ENCODE assay signal across 21 cellular contexts in the genomic region with DNA sequence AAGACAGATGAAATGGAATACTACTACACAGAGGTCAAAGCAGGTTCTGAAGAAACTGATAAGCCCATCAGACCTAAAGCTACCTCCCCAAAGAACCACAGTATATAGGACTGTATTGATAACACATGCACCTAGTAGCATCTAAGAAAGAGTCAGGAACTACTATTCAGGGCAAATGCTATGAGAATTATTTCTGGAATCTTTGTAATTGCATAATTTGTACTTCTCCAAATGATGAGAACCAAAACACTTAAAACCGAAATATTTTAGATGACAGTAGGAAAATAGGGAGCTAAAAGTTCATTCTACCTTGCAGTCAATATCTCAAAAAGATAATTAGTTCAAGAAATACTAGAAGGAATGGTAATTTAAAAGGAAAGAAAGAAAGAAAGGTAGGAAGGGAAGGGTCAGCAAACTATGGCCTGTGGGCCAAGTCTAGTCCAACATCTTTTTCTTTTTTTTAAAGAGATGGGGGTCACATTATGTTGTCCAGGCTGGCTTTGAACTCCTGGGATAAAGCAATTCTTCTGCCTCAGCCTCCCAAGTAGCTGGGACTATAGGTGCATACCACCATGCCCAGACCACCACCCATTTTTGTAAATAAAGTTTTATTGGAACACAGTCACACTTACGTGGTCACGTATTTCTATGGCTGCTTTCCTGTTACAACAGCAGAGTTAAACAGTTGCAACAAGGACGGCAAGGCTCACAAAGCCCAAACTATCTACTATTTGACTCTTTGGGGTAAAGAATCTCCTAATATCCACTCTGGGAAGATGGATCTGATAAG. TPM values are rescaled to one million over a fixed set of nuclear protein-coding genes. Genes with fewer than 3 reads are reported as not detected.
DNase-seq lines count a peak whose midpoint lies in the region; ATAC-seq, FAIRE-seq and TF ChIP-seq lines count a peak whose summit lies in the region.
"Had no signal": no experiment of that assay in that cellular context is flagged by ENCODE, and none has a peak within 500 bp of the region (broad histone marks: within the 10 kb centered on the region; RNA-seq: fewer than 3 reads in every experiment).

No MANE protein-coding gene starts in this region.

- POLR2A ChIA-PET in A549 (lab: Yijun Ruan, JAX) = no interaction called here
- POLR2A ChIA-PET in GM12878 (lab: Charles Lee) = no interaction called here
- POLR2A ChIA-PET in CD4-positive, alpha-beta memory T cell (lab: Charles Lee; ENCODE audit: partially characterized antibody) = interaction anchor here (2.1 kb wide), 1 partner anchor 23 kb away, joined by 9 read pairs; no protein-coding TSS in a partner anchor

- DNase-seq in A549 (ENCODE audit: low read depth in 1 of 2, low spot score in 1 of 2) = no peak
- no peak for DNase-seq in CD4-positive, CD25-positive, alpha-beta regulatory T cell
- DNase-seq in GM12878 (ENCODE audit: low read depth, low spot score) = no peak
- DNase-seq in stimulated activated naive CD8-positive, alpha-beta T cell treated with anti-CD3 and anti-CD28 coated beads, Interleukin-15, Interleukin-2, amounts not matched to agents 100 U/mL and 50 U/mL, for 24 hours = no peak
- no peak for DNase-seq in activated naive CD4-positive, alpha-beta T cell treated with anti-CD3 and anti-CD28 coated beads for 36 hours
- no peak for DNase-seq in CD4-positive, alpha-beta memory T cell
- DNase-seq: KG1, MG63, NCI-H1105 treated with DMSO at 0.1 percent for 48 hours, NCI-H1694, NCI-H2029 treated with DMSO at 0.1 percent for 48 hours, NCI-H446 treated with DMSO at 0.1 percent for 48 hours, NCI-H526, PC-9 had no signal

- no peak for TF ChIP-seq RAD21 in A549 (conservative IDR thresholded peaks at IDR 0.05 in 1 of 2, IDR thresholded peaks at IDR 0.05 in 1 of 2)
- TF ChIP-seq RAD21 in GM12878 (IDR thresholded peaks at IDR 0.05; ENCODE audit: insufficient read depth, low read depth, low read length) = no peak

- CTCF ChIA-PET in A549 (lab: Yijun Ruan, JAX) (interaction anchor here (0.8 to 1.8 kb wide), 2 partner anchors 12 to 22 kb away, joined by 3 to 4 read pairs; no protein-coding TSS in a partner anchor), GM12878 (lab: Yijun Ruan, JAX) (interaction anchor here (0.6 to 2.1 kb wide), 4 partner anchors 16 to 165 kb away, joined by 3 to 5 read pairs (median 4); partner anchors contain the start of gene SPRTN)
- CTCF ChIA-PET in activated naive CD4-positive, alpha-beta T cell treated with anti-CD3 and anti-CD28 coated beads for 36 hours (lab: Charles Lee) = no interaction called here
- CTCF ChIA-PET in CD4-positive, alpha-beta memory T cell (lab: Charles Lee; ENCODE audit: partially characterized antibody) = no interaction called here

- H3K4me3 ChIP-seq in A549 = no peak overlapping the region
- H3K4me3 ChIP-seq in CD4-positive, CD25-positive, alpha-beta regulatory T cell (ENCODE audit: low read depth, low read length) = no peak overlapping the region
- H3K4me3 ChIP-seq in GM12878 = no peak overlapping the region
- H3K4me3 ChIP-seq in neutrophil (ENCODE audit: low read depth in 1 of 2, low read length in 1 of 2) = no peak overlapping the region
- H3K4me3 ChIP-seq in CD4-positive, alpha-beta memory T cell (ENCODE audit: low read length in 2 of 2) = no peak overlapping the region
- H3K4me3 ChIP-seq: MG63, PC-9, SJSA1 had no signal

- TF ChIP-seq CTCF in A549 (IDR thresholded peaks at IDR 0.05) (no peak), GM12878 (IDR thresholded peaks at IDR 0.05 in 2 of 3, conservative IDR thresholded peaks at IDR 0.05 in 1 of 3; ENCODE audit: control insufficient read depth in 2 of 3, extremely low read depth in 1 of 3, insufficient read depth in 1 of 3, low read depth in 3 of 3, low read length in 3 of 3) (no peak), neutrophil (IDR thresholded peaks at IDR 0.05) (no peak)

- H3K9ac ChIP-seq in GM12878 (ENCODE audit: control insufficient read depth, insufficient read depth, low read length) = no peak overlapping the region

- H3K4me1 ChIP-seq in A549 = peaks cover 89% of the 10 kb centered on the region
- H3K4me1 ChIP-seq in CD4-positive, CD25-positive, alpha-beta regulatory T cell (ENCODE audit: control insufficient read depth, insufficient read depth, low read length, poor library complexity, severe bottlenecking) = no peaks in the 10 kb centered on the region
- H3K4me1 ChIP-seq in GM12878 (ENCODE audit: control insufficient read depth, insufficient read depth, low read length) = no peaks in the 10 kb centered on the region
- H3K4me1 ChIP-seq in neutrophil (ENCODE audit: control insufficient read depth in 1 of 2, insufficient read depth in 1 of 2, low read depth in 1 of 2, low read length in 1 of 2) = peaks cover 17 to 28% of the 10 kb centered on the region in 2 experiments
- peaks cover 26% of the 10 kb centered on the region for H3K4me1 ChIP-seq in CD4-positive, alpha-beta memory T cell (ENCODE audit: insufficient read depth, low read length)

- H3K4me2 ChIP-seq in A549 (peak overlapping the region; percentile 80), GM12878 (ENCODE audit: control insufficient read depth, insufficient read depth) (no peak overlapping the region)
- H3K4me2 ChIP-seq: PC-9 had no signal

- SMC1A ChIA-PET in GM12878 (lab: Charles Lee; ENCODE audit: uncharacterized antibody, unreplicated experiment) = interaction anchor here (0.5 kb wide), 1 partner anchor 1921 kb away, joined by 3 read pairs; no protein-coding TSS in a partner anchor

- peak overlapping the region; percentile 8 to 68 (median 43) for H3K27ac Mint-ChIP-seq in CD4-positive, CD25-positive, alpha-beta regulatory T cell
- H3K27ac Mint-ChIP-seq in activated naive CD4-positive, alpha-beta T cell treated with anti-CD3 and anti-CD28 coated beads for 36 hours = no peak overlapping the region
- peak overlapping the region in 1 of 7 donors; percentile 62 for H3K27ac Mint-ChIP-seq in CD4-positive, alpha-beta memory T cell
- H3K27ac Mint-ChIP-seq: B cell had no signal

- no peaks in the 10 kb centered on the region for H3K36me3 ChIP-seq in CD4-positive, CD25-positive, alpha-beta regulatory T cell (ENCODE audit: control insufficient read depth, insufficient read depth, low read length)
- H3K36me3 ChIP-seq in GM12878 (ENCODE audit: control insufficient read depth in 2 of 2, insufficient read depth in 2 of 2, low read length in 1 of 2) (peaks cover 0 to 5% of the 10 kb centered on the region in 2 experiments; a peak in 1 of 4 replicates), neutrophil (peaks cover 5% of the 10 kb centered on the region)
- H3K36me3 ChIP-seq in CD4-positive, alpha-beta memory T cell (ENCODE audit: insufficient read depth, low read length) = no peaks in the 10 kb centered on the region
- H3K36me3 ChIP-seq: SJSA1 had no signal

- no peaks in the 10 kb centered on the region for H3K27me3 ChIP-seq in CD4-positive, CD25-positive, alpha-beta regulatory T cell (ENCODE audit: control insufficient read depth, insufficient read depth, low read length)
- H3K27me3 ChIP-seq in GM12878 (replicated peaks in 1 of 2; ENCODE audit: control insufficient read depth in 2 of 2, insufficient read depth in 2 of 2, low read length in 1 of 2) = no peaks in the 10 kb centered on the region
- no peaks in the 10 kb centered on the region for H3K27me3 ChIP-seq in neutrophil
- H3K27me3 ChIP-seq in CD4-positive, alpha-beta memory T cell (ENCODE audit: insufficient read depth, low read length) = no peaks in the 10 kb centered on the region
- H3K27me3 ChIP-seq: MG63, SJSA1 had no signal

- no peaks in the 10 kb centered on the region for H4K20me1 ChIP-seq in GM12878 (ENCODE audit: control insufficient read depth, insufficient read depth)

- no peaks in the 10 kb centered on the region for H3K27me3 Mint-ChIP-seq in CD4-positive, CD25-positive, alpha-beta regulatory T cell
- H3K27me3 Mint-ChIP-seq in activated naive CD4-positive, alpha-beta T cell treated with anti-CD3 and anti-CD28 coated beads for 36 hours (ENCODE audit: low read depth) = no peaks in the 10 kb centered on the region
- H3K27me3 Mint-ChIP-seq in CD4-positive, alpha-beta memory T cell = no peaks in the 10 kb centered on the region
- H3K27me3 Mint-ChIP-seq: B cell had no signal

- TF ChIP-seq EP300 in A549 (IDR thresholded peaks at IDR 0.05) (no peak), GM12878 (IDR thresholded peaks at IDR 0.05; ENCODE audit: borderline replicate concordance in 1 of 2, control insufficient read depth in 1 of 2, low read depth in 2 of 2, low read length in 2 of 2) (no peak)

- no peak for TF ChIP-seq POLR2A in A549 (IDR thresholded peaks at IDR 0.05; ENCODE audit: low read length)
- TF ChIP-seq POLR2A in GM12878 (IDR thresholded peaks at IDR 0.05; ENCODE audit: low read depth, low read length) = no peak

- H3K4me3 Mint-ChIP-seq in CD4-positive, CD25-positive, alpha-beta regulatory T cell = peak overlapping the region in 1 of 4 donors; percentile 2
- H3K4me3 Mint-ChIP-seq in activated naive CD4-positive, alpha-beta T cell treated with anti-CD3 and anti-CD28 coated beads for 36 hours = no peak overlapping the region
- H3K4me3 Mint-ChIP-seq in CD4-positive, alpha-beta memory T cell = no peak overlapping the region
- H3K4me3 Mint-ChIP-seq: B cell had no signal

- H3K9me3 ChIP-seq in A549 (no peaks in the 10 kb centered on the region), GM12878 (replicated peaks; ENCODE audit: control insufficient read depth, insufficient read depth, low read length) (no peaks in the 10 kb centered on the region), neutrophil (no peaks in the 10 kb centered on the region)
- H3K9me3 ChIP-seq in CD4-positive, CD25-positive, alpha-beta regulatory T cell (ENCODE audit: control insufficient read depth in 2 of 2, low read length in 2 of 2) = no peaks in the 10 kb centered on the region
- no peaks in the 10 kb centered on the region for H3K9me3 ChIP-seq in CD4-positive, alpha-beta memory T cell (ENCODE audit: control insufficient read depth in 1 of 2, low read length in 2 of 2)
- H3K9me3 ChIP-seq: MG63, SJSA1 had no signal

- WGBS in A549 (ENCODE audit: missing lambda C conversion rate) = 91% methylated on average over 4 of the region's 4 CpGs
- 87% methylated on average over 4 of the region's 4 CpGs for WGBS in GM12878 (ENCODE audit: insufficient coverage, insufficient replicate concordance, low lambda C conversion rate, missing lambda C conversion rate)

- FAIRE-seq in A549 (lab: Jason Lieb, UNC) (no peak), GM12878 (lab: Jason Lieb, UNC) (no peak)
- FAIRE-seq: A204.1, H54 had no signal

- RAD21 ChIA-PET in GM12878 (lab: Charles Lee; ENCODE audit: unreplicated experiment) = no interaction called here

- H2AFZ ChIP-seq in GM12878 (ENCODE audit: control insufficient read depth, low read depth, low read length) = no peak overlapping the region
- H2AFZ ChIP-seq: PC-9 had no signal

- H3K36me3 Mint-ChIP-seq in CD4-positive, CD25-positive, alpha-beta regulatory T cell = peaks cover 9% of the 10 kb centered on the region
- H3K36me3 Mint-ChIP-seq in activated naive CD4-positive, alpha-beta T cell treated with anti-CD3 and anti-CD28 coated beads for 36 hours (ENCODE audit: low read depth) = peaks cover 7% of the 10 kb centered on the region
- peaks cover 1 to 4% of the 10 kb centered on the region in 2 donors for H3K36me3 Mint-ChIP-seq in CD4-positive, alpha-beta memory T cell

- intact Hi-C loops in GM12878 (cut with micrococcal nuclease; ENCODE audit: unreplicated experiment) = no loop called here
- intact Hi-C loops in activated naive CD4-positive, alpha-beta T cell treated with anti-CD3 and anti-CD28 coated beads for 36 hours (cut with micrococcal nuclease) = no loop called here
- intact Hi-C loops in CD4-positive, alpha-beta memory T cell (cut with micrococcal nuclease) = no loop called here

- H3K9me3 Mint-ChIP-seq in CD4-positive, CD25-positive, alpha-beta regulatory T cell = no peaks in the 10 kb centered on the region
- H3K9me3 Mint-ChIP-seq in activated naive CD4-positive, alpha-beta T cell treated with anti-CD3 and anti-CD28 coated beads for 36 hours = no peaks in the 10 kb centered on the region
- no peaks in the 10 kb centered on the region for H3K9me3 Mint-ChIP-seq in CD4-positive, alpha-beta memory T cell

- peaks cover 36 to 80% (median 55%) of the 10 kb centered on the region in 4 donors for H3K4me1 Mint-ChIP-seq in CD4-positive, CD25-positive, alpha-beta regulatory T cell
- H3K4me1 Mint-ChIP-seq in activated naive CD4-positive, alpha-beta T cell treated with anti-CD3 and anti-CD28 coated beads for 36 hours (ENCODE audit: low read depth) = peaks cover 43% of the 10 kb centered on the region
- H3K4me1 Mint-ChIP-seq in CD4-positive, alpha-beta memory T cell = peaks cover 41 to 66% (median 56%) of the 10 kb centered on the region in 4 donors

- in situ Hi-C loops in GM12878 (cut with MboI) = no loop called here

- H3K27ac ChIP-seq in A549 (peak overlapping the region; percentile 80 to 87), GM12878 (ENCODE audit: control insufficient read depth, insufficient read depth) (no peak overlapping the region), neutrophil (peak overlapping the region; percentile 40)
- no peak overlapping the region for H3K27ac ChIP-seq in CD4-positive, CD25-positive, alpha-beta regulatory T cell (ENCODE audit: insufficient read depth, low read length, poor library complexity, severe bottlenecking)
- no peak overlapping the region for H3K27ac ChIP-seq in CD4-positive, alpha-beta memory T cell (ENCODE audit: low read depth, low read length)
- H3K27ac ChIP-seq: C4-2B, SJSA1 had no signal

- BruUV-seq in GM12878 (replicated peaks; lab: Mats Ljungman, UMichigan) = no TSS peak

- peaks cover 25% of the 10 kb centered on the region for H3K79me2 ChIP-seq in GM12878 (ENCODE audit: control insufficient read depth, insufficient read depth, low read length)

- ATAC-seq in A549 (no peak), GM12878 (no peak)
- no peak for ATAC-seq in CD4-positive, CD25-positive, alpha-beta regulatory T cell (ENCODE audit: low read depth in 2 of 2)
- no peak for ATAC-seq in stimulated activated naive CD8-positive, alpha-beta T cell treated with anti-CD3 and anti-CD28 coated beads, Interleukin-15, Interleukin-2, amounts not matched to agents 100 U/mL and 50 U/mL, for 24 hours
- ATAC-seq: Right ventricle myocardium inferior had no signal

RNA-seq across cellular contexts. Expression of gene EGLN1, which starts 24.0 kb away (rescaled TPM):
- 114 and 156 TPM in 2 replicates for polyA plus RNA-seq in A549 (2011; rRNA removed)
- polyA plus RNA-seq in A549 (2012; cell fraction: cytosol; rRNA removed) = 21.0 and 24.8 TPM in 2 replicates
- 13.2 and 15.3 TPM in 2 replicates for polyA plus RNA-seq in A549 (2012; cell fraction: nucleus; rRNA removed)
- 55.2 to 58.7 TPM (median 57.7 TPM) in 3 replicates for polyA plus RNA-seq in A549 (2017; fragmentation: RNase III; extraction: RNeasy Plus Mini Kit Qiagen cat#74134 plus additional on column Dnase treatment)
- polyA minus RNA-seq in A549 (2011; rRNA and poly(A)+ RNA removed) = 48.9 and 52.9 TPM in 2 replicates
- total RNA-seq in CD4-positive, CD25-positive, alpha-beta regulatory T cell = 18.4 TPM
- 10 to 100 TPM; 20.7 to 31.6 (median 24.2) TPM for polyA plus RNA-seq in CD4-positive, CD25-positive, alpha-beta regulatory T cell
- total RNA-seq in GM12878 (2013; cell fraction: nucleolus; rRNA removed) = 35.9 and 39.7 TPM in 2 replicates
- total RNA-seq in GM12878 (2014; rRNA removed) = 7.9 and 9.9 TPM in 2 replicates
- total RNA-seq in GM12878 (2014; rRNA removed; fragmentation: Illumina TruSeq; extraction: Trizol) = 12.8 and 14.7 TPM in 2 replicates
- 9.2 and 10.5 TPM in 2 replicates for total RNA-seq in GM12878 (2021)
- polyA plus RNA-seq in GM12878 (2011; ENCODE audit: low read depth) = 10.1 TPM
- polyA plus RNA-seq in GM12878 (2011; rRNA removed) = 46.6 and 88.5 TPM in 2 replicates
- polyA plus RNA-seq in GM12878 (2011; cell fraction: cytosol; rRNA removed) = 11.0 and 14.0 TPM in 2 replicates
- polyA plus RNA-seq in GM12878 (2011; cell fraction: nucleus; rRNA removed) = 9.6 and 10.5 TPM in 2 replicates
- polyA plus RNA-seq in GM12878 (2012) = 24.3 and 32.6 TPM in 2 replicates
- polyA plus RNA-seq in GM12878 (2014; fragmentation: Illumina TruSeq; extraction: Trizol) = 15.8 and 15.9 TPM in 2 replicates
- 1 to 10 TPM; 2.4 to 3.0 TPM for polyA plus RNA-seq in GM12878 (2014; fragmentation: Nextera tagmentation; extraction: Ambion mirVana)
- polyA plus RNA-seq in GM12878 (2014; rRNA removed) = 8.8 and 9.8 TPM in 2 replicates
- polyA plus RNA-seq in GM12878 (2016; fragmentation: Nextera tagmentation; extraction: Ambion mirVana) = 1 to 10 TPM; 3.1 to 8.6 TPM
- 31.5 and 48.0 TPM in 2 replicates for polyA minus RNA-seq in GM12878 (2011; rRNA and poly(A)+ RNA removed)
- 12.8 and 18.7 TPM in 2 replicates for polyA minus RNA-seq in GM12878 (2011; cell fraction: cytosol; rRNA and poly(A)+ RNA removed)
- polyA minus RNA-seq in GM12878 (2011; cell fraction: nucleus; rRNA and poly(A)+ RNA removed) = 12.1 and 18.6 TPM in 2 replicates
- total RNA-seq in activated naive CD4-positive, alpha-beta T cell treated with anti-CD3 and anti-CD28 coated beads for 36 hours = 1 to 10 TPM; 9.6 to 9.8 TPM
- total RNA-seq in CD4-positive, alpha-beta memory T cell = 10 to 100 TPM; 23.5 to 29.3 TPM
- polyA plus RNA-seq in CD4-positive, alpha-beta memory T cell = 10 to 100 TPM; 26.0 to 32.1 TPM

RNA-seq across cellular contexts. Expression of gene SPRTN, which starts 60.0 kb away (rescaled TPM):
- polyA plus RNA-seq in A549 (2011; rRNA removed) (17.9 and 21.0 TPM in 2 replicates), A549 (2017; fragmentation: RNase III; extraction: RNeasy Plus Mini Kit Qiagen cat#74134 plus additional on column Dnase treatment) (14.0 to 16.0 TPM (median 14.4 TPM) in 3 replicates), GM12878 (2011; rRNA removed) (7.1 and 7.2 TPM in 2 replicates), GM12878 (2014; fragmentation: Illumina TruSeq; extraction: Trizol) (9.6 and 11.1 TPM in 2 replicates), GM12878 (2014; fragmentation: Nextera tagmentation; extraction: Ambion mirVana) (1 to 10 TPM; 4.4 to 5.9 TPM), GM12878 (2014; rRNA removed) (7.2 and 12.2 TPM in 2 replicates), GM12878 (2016; fragmentation: Nextera tagmentation; extraction: Ambion mirVana) (10 to 100 TPM; 12.8 to 13.9 TPM)
- 13.4 and 18.0 TPM in 2 replicates for polyA plus RNA-seq in A549 (2012; cell fraction: cytosol; rRNA removed)
- polyA plus RNA-seq in A549 (2012; cell fraction: nucleus; rRNA removed) = 11.7 and 15.3 TPM in 2 replicates
- 29.9 and 31.7 TPM in 2 replicates for polyA minus RNA-seq in A549 (2011; rRNA and poly(A)+ RNA removed)
- total RNA-seq in CD4-positive, CD25-positive, alpha-beta regulatory T cell = 31.3 TPM
- 10 to 100 TPM; 18.5 to 27.3 (median 23.1) TPM for polyA plus RNA-seq in CD4-positive, CD25-positive, alpha-beta regulatory T cell
- total RNA-seq in GM12878 (2013; cell fraction: nucleolus; rRNA removed) = 22.2 and 24.5 TPM in 2 replicates
- total RNA-seq in GM12878 (2014; rRNA removed) (11.7 and 12.5 TPM in 2 replicates), GM12878 (2014; rRNA removed; fragmentation: Illumina TruSeq; extraction: Trizol) (14.7 and 16.5 TPM in 2 replicates), GM12878 (2021) (11.9 and 12.1 TPM in 2 replicates)
- 2.1 TPM for polyA plus RNA-seq in GM12878 (2011; ENCODE audit: low read depth)
- 6.2 and 7.9 TPM in 2 replicates for polyA plus RNA-seq in GM12878 (2011; cell fraction: cytosol; rRNA removed)
- polyA plus RNA-seq in GM12878 (2011; cell fraction: nucleus; rRNA removed) = 7.3 and 10.9 TPM in 2 replicates
- 3.3 and 3.4 TPM in 2 replicates for polyA plus RNA-seq in GM12878 (2012)
- 10.4 and 15.3 TPM in 2 replicates for polyA minus RNA-seq in GM12878 (2011; rRNA and poly(A)+ RNA removed)
- polyA minus RNA-seq in GM12878 (2011; cell fraction: cytosol; rRNA and poly(A)+ RNA removed) = 5.1 and 5.5 TPM in 2 replicates
- polyA minus RNA-seq in GM12878 (2011; cell fraction: nucleus; rRNA and poly(A)+ RNA removed) = 13.4 and 24.7 TPM in 2 replicates
- total RNA-seq in activated naive CD4-positive, alpha-beta T cell treated with anti-CD3 and anti-CD28 coated beads for 36 hours = 1 to 10 TPM; 6.0 to 9.1 TPM
- total RNA-seq in CD4-positive, alpha-beta memory T cell = 10 to 100 TPM; 15.4 to 16.2 TPM
- polyA plus RNA-seq in CD4-positive, alpha-beta memory T cell = 10 to 100 TPM; 10.6 to 17.7 TPM

Comparison
In these comparisons a context has a peak if more than half of its experiments do, and no peak if none do; other contexts are left out.
1. H3K27ac ChIP-seq: peak in A549 (2 of 2) and neutrophil (single experiment); none in CD4-positive, CD25-positive, alpha-beta regulatory T cell (single experiment), GM12878 (single experiment) and CD4-positive, alpha-beta memory T cell (single experiment).
2. CTCF ChIA-PET loops: an anchor here in A549 (0.8 to 1.8 kb wide) and GM12878 (0.6 to 2.1 kb wide); none called in activated naive CD4-positive, alpha-beta T cell treated with anti-CD3 and anti-CD28 coated beads for 36 hours and CD4-positive, alpha-beta memory T cell.